1 cellular context compared by ENCODE assay signal in the genomic region with DNA sequence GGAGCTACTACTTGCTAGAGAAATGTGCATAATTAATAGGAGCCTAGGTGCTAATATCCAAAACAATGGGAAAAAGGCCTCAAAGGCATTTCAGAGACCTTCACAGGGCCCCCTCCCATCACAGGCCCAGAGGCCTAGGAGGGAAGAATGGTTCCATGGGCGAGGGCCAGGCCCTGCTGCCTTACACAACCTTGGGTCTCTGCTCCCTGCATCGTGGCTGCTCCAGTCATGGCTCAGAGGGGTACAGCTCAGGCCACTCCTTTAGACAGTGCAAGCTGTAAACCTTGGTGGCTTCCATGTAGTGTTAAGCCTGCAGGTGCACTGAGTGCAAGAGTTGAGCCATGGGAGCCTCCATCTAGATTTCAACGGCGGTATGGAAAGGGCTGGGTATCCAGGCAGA.
TF ChIP-seq lines count a peak whose summit lies in the region.

No MANE protein-coding gene starts in this region.

TF ChIP-seq in HEK293, 187 proteins besides CTCF, POLR2A, EP300 and RAD21:
- TF ChIP-seq YY2 (tag by site-specific recombination; IDR thresholded peaks at IDR 0.05) = no peak
- no peak for TF ChIP-seq PRDM6 (tag by site-specific recombination; IDR thresholded peaks at IDR 0.05)
- TF ChIP-seq BCL11A (tag by site-specific recombination; IDR thresholded peaks at IDR 0.05; ENCODE audit: low read depth) = no peak
- no peak for TF ChIP-seq GLI2 (tag by site-specific recombination; IDR thresholded peaks at IDR 0.05; ENCODE audit: borderline replicate concordance, low read depth)
- TF ChIP-seq, protein P1, sequence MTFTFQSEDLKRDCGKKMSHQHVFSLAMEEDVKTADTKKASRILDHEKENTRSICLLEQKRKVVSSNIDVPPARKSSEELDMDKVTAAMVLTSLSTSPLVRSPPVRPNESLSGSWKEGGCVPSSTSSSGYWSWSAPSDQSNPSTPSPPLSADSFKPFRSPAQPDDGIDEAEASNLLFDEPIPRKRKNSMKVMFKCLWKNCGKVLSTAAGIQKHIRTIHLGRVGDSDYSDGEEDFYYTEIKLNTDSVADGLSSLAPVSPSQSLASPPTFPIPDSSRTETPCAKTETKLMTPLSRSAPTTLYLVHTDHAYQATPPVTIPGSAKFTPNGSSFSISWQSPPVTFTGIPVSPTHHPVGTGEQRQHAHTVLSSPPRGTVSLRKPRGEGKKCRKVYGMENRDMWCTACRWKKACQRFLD (tag by site-specific recombination; IDR thresholded peaks at IDR 0.05) = no peak
- no peak for TF ChIP-seq ZFP37 (tag by site-specific recombination; IDR thresholded peaks at IDR 0.05)
- TF ChIP-seq ZNF585B (tag by site-specific recombination; IDR thresholded peaks at IDR 0.05) = peak; percentile 81
- no peak for TF ChIP-seq PBX3 (CRISPR knock-in tag; IDR thresholded peaks at IDR 0.05)
- no peak for TF ChIP-seq ZNF610 (tag by site-specific recombination; IDR thresholded peaks at IDR 0.05; ENCODE audit: borderline replicate concordance)
